Comparison of ENCODE assay signal across 8 cellular contexts in genomic region chr5:87267574-87268125, GRCh38. TPM values are rescaled to one million over a fixed set of nuclear protein-coding genes. Genes with fewer than 3 reads are reported as not detected.
DNase-seq lines count a peak whose midpoint lies in the region; ATAC-seq, FAIRE-seq and TF ChIP-seq lines count a peak whose summit lies in the region.

Gene RASA1, plus strand, starts transcription at chr5:87267883. Its CDS starts 569 bp downstream, at chr5:87268452.

- CTCF ChIA-PET in H1 (lab: Charles Lee; ENCODE audit: partially characterized antibody): interaction anchor here (0.6 kb wide), 1 partner anchor 104 kb away, joined by 4 read pairs; no protein-coding TSS in a partner anchor

- H3K14ac ChIP-seq in H1 (ENCODE audit: insufficient read length) (no peak within 1 kb of the TSS), mesenchymal stem cell (ENCODE audit: low read length in 2 of 2) (peak within 1 kb of the TSS in 1 of 2 experiments; percentile 95)

- H3K79me1 ChIP-seq in H1 (ENCODE audit: low read depth, low read length) (peaks cover 4% of the 10 kb centered on the region; the same call in 1 of the 2 replicates), mesenchymal stem cell (replicated peaks; ENCODE audit: low read length, poor library complexity, severe bottlenecking) (no peaks in the 10 kb centered on the region)

- POLR2A ChIA-PET in H1 (lab: Charles Lee; ENCODE audit: partially characterized antibody): interaction anchor here (0.7 to 1.3 kb wide), 3 partner anchors 50 to 145 kb away, joined by 3 read pairs; partner anchors contain the start of gene CCNH

- peak within 1 kb of the TSS; percentile 97 for H2BK12ac ChIP-seq in H1 (ENCODE audit: low read depth, low read length)
- peak within 1 kb of the TSS; percentile 61 to 71 for H2BK12ac ChIP-seq in mesenchymal stem cell (ENCODE audit: low read length in 2 of 2)

- peak; percentile 58 for ATAC-seq in GM21390 (IDR thresholded peaks at IDR 0.05; ENCODE audit: unreplicated experiment)

- H2BK120ac ChIP-seq in H1 (replicated peaks; ENCODE audit: low read depth, low read length) (peak within 1 kb of the TSS; percentile 93), mesenchymal stem cell (ENCODE audit: low read depth, low read length) (peak within 1 kb of the TSS; percentile 64)

- H4K91ac ChIP-seq in H1 (replicated peaks; ENCODE audit: insufficient read length, low read length): peak within 1 kb of the TSS; percentile 97
- peak within 1 kb of the TSS; percentile 87 for H4K91ac ChIP-seq in mesenchymal stem cell (ENCODE audit: low read length)

- H3K23me2 ChIP-seq in H1 (ENCODE audit: low read depth, low read length): peaks cover 4% of the 10 kb centered on the region; the same call in 1 of the 2 replicates

- peak within 1 kb of the TSS; percentile 99 for H4K5ac ChIP-seq in H1 (ENCODE audit: insufficient read length, low read depth, low read length)

- no peaks in the 10 kb centered on the region for H4K20me1 ChIP-seq in H1 (replicated peaks in 1 of 2; ENCODE audit: control insufficient read depth in 1 of 2, insufficient read depth in 2 of 2, low read length in 2 of 2)

- H3K27ac ChIP-seq in H1 (ENCODE audit: low read depth, low read length) (peak within 1 kb of the TSS; percentile 85), mesenchymal stem cell (ENCODE audit: low read length, poor library complexity, severe bottlenecking) (peak within 1 kb of the TSS; percentile 95)

- H2AFZ ChIP-seq in H1 (ENCODE audit: low read length) (peak within 1 kb of the TSS; percentile 73), mesenchymal stem cell (ENCODE audit: low read depth, low read length) (peak within 1 kb of the TSS; percentile 44)

- H3K9me3 ChIP-seq in H1 (ENCODE audit: insufficient read depth in 2 of 2, low read depth in 1 of 2, low read length in 1 of 2) (no peaks in the 10 kb centered on the region), mesenchymal stem cell (ENCODE audit: control insufficient read depth, low read length) (no peaks in the 10 kb centered on the region)

- TF ChIP-seq POLR2A in H1 (IDR thresholded peaks at IDR 0.05; ENCODE audit: control extremely low read depth in 1 of 2, low read depth in 2 of 2, low read length in 2 of 2): peak; percentile 72 to 76

- H3K79me2 ChIP-seq in H1 (ENCODE audit: control insufficient read depth in 1 of 2, insufficient read depth in 2 of 2, low read length in 2 of 2): peaks cover 3 to 39% of the 10 kb centered on the region in 2 experiments; a peak in 3 of 4 replicates

- peak within 1 kb of the TSS; percentile 35; the same call in 1 of the 2 replicates for H2BK15ac ChIP-seq in H1 (ENCODE audit: low read length)
- H2BK15ac ChIP-seq in mesenchymal stem cell (ENCODE audit: low read depth, poor library complexity, severe bottlenecking): peak within 1 kb of the TSS; percentile 84

- peak within 1 kb of the TSS; percentile 69 to 88 (median 79) for H3K9ac ChIP-seq in H1 (replicated peaks in 1 of 4; ENCODE audit: extremely low read depth in 1 of 4, low read depth in 3 of 4, low read length in 3 of 4)
- peak within 1 kb of the TSS; percentile 96 for H3K9ac ChIP-seq in mesenchymal stem cell (ENCODE audit: low read length)

- WGBS in H1 (ENCODE audit: extremely low coverage in 1 of 2, insufficient coverage in 1 of 2, insufficient read length in 1 of 2, insufficient replicate concordance in 2 of 2, low coverage in 1 of 2, low lambda C conversion rate in 2 of 2, missing lambda C conversion rate in 1 of 2), 2 experiments: 0% methylated on average over 8 of the region's 46 CpGs; no CpG with 5 or more reads in 1 of the 2 experiments
- under 1% methylated on average over 34 of the region's 46 CpGs for WGBS in mesenchymal stem cell

- TF ChIP-seq CTCF in H1 (IDR thresholded peaks at IDR 0.05; ENCODE audit: control extremely low read depth in 1 of 3, insufficient read depth in 1 of 3, low read depth in 1 of 3, low read length in 3 of 3): no peak

- no peak; a peak in 1 of 3 replicates for TF ChIP-seq EP300 in H1 (IDR thresholded peaks at IDR 0.05; ENCODE audit: borderline replicate concordance in 1 of 2, low read depth in 2 of 2, low read length in 2 of 2)

- H3K23ac ChIP-seq in H1 (ENCODE audit: insufficient read length): no peak within 1 kb of the TSS
- peak within 1 kb of the TSS; percentile 49 to 94 for H3K23ac ChIP-seq in mesenchymal stem cell (ENCODE audit: low read length in 2 of 2)

- H3K4ac ChIP-seq in H1 (replicated peaks; ENCODE audit: insufficient read length, low read depth, low read length): no peak within 1 kb of the TSS
- peak within 1 kb of the TSS; percentile 79 to 95 for H3K4ac ChIP-seq in mesenchymal stem cell (ENCODE audit: low read depth in 1 of 2, low read length in 2 of 2)

- H2AK5ac ChIP-seq in H1 (ENCODE audit: low read depth, low read length) (no peak within 1 kb of the TSS), mesenchymal stem cell (ENCODE audit: low read length, severe bottlenecking) (no peak within 1 kb of the TSS)

- no peak for TF ChIP-seq RAD21 in H1 (IDR thresholded peaks at IDR 0.05 in 1 of 2, conservative IDR thresholded peaks at IDR 0.05 in 1 of 2; ENCODE audit: low read depth in 2 of 2, low read length in 2 of 2)

- H3K4me3 ChIP-seq in H1 (ENCODE audit: extremely low read depth in 1 of 4, insufficient read depth in 2 of 4, low read depth in 3 of 4, low read length in 4 of 4) (peak within 1 kb of the TSS; percentile 87 to 90 (median 89)), mesenchymal stem cell (ENCODE audit: insufficient read depth in 1 of 2, low read depth in 1 of 2, low read length in 2 of 2) (peak within 1 kb of the TSS; percentile 80 to 99)

- H2BK5ac ChIP-seq in H1 (ENCODE audit: low read depth, low read length) (peak within 1 kb of the TSS; percentile 97), mesenchymal stem cell (ENCODE audit: low read depth, low read length, poor library complexity, severe bottlenecking) (peak within 1 kb of the TSS; percentile 60)

- peak within 1 kb of the TSS; percentile 98 for H3K56ac ChIP-seq in H1 (replicated peaks; ENCODE audit: insufficient read length, low read depth, low read length)

- H4K8ac ChIP-seq in H1 (ENCODE audit: extremely low read depth, insufficient read depth, low read length): peak within 1 kb of the TSS; percentile 92
- peak within 1 kb of the TSS; percentile 89 for H4K8ac ChIP-seq in mesenchymal stem cell (ENCODE audit: low read length)

- DNase-seq in Caki2 (ENCODE audit: low read depth): peak; percentile 91
- DNase-seq in HUDEP-2 (lab: John Stamatoyannopoulos, UW; ENCODE audit: unreplicated experiment in 76 of 76): peak; percentile 3 to 92 (median 78)
- peak; percentile 89 for DNase-seq in NOMO-1 treated with dmso at 0.1 percent for 144 hours (lab: John Stamatoyannopoulos, UW; ENCODE audit: unreplicated experiment)
- DNase-seq in activated CD8-positive, alpha-beta memory T cell treated with anti-CD3 and anti-CD28 coated beads for 48 hours (ENCODE audit: low read depth in 2 of 3, low spot score in 2 of 3): peak; percentile 77 to 79 (median 77)
- peak; percentile 82 to 98 for DNase-seq in H1 (ENCODE audit: low read depth in 1 of 2, low spot score in 2 of 2)
- DNase-seq in mesenchymal stem cell: peak; percentile 94
- DNase-seq in stimulated activated CD8-positive, alpha-beta memory T cell treated with anti-CD3 and anti-CD28 coated beads, Interleukin-12 subunit alpha, Interleukin-12 subunit beta, amount 100 ng/mL, for 24 hours (ENCODE audit: extremely low read depth): peak; percentile 69

- no peak for FAIRE-seq in H1 (lab: Jason Lieb, UNC)

- peak within 1 kb of the TSS; percentile 96 for H3K18ac ChIP-seq in H1 (ENCODE audit: extremely low read depth, low read length)
- H3K18ac ChIP-seq in mesenchymal stem cell (ENCODE audit: low read depth in 1 of 2, low read length in 2 of 2): peak within 1 kb of the TSS; percentile 91 to 96

- peaks cover 0 to 6% (median 3%) of the 10 kb centered on the region in 4 experiments; a peak in 5 of 7 replicates for H3K4me1 ChIP-seq in H1 (replicated peaks in 1 of 4; ENCODE audit: control insufficient read depth in 3 of 4, insufficient read depth in 4 of 4, low read length in 3 of 4)
- peaks cover 4% of the 10 kb centered on the region for H3K4me1 ChIP-seq in mesenchymal stem cell (ENCODE audit: control insufficient read depth, insufficient read depth, low read depth, low read length)

- H3K27me3 ChIP-seq in H1 (replicated peaks in 1 of 4; ENCODE audit: control insufficient read depth in 3 of 4, extremely low read depth in 1 of 4, insufficient read depth in 3 of 4, low read length in 3 of 4) (peaks cover 1 to 10% (median 6%) of the 10 kb centered on the region in 4 experiments; a peak in 4 of 7 replicates), mesenchymal stem cell (ENCODE audit: control insufficient read depth in 1 of 2, insufficient read depth in 1 of 2, low read length in 2 of 2) (no peaks in the 10 kb centered on the region)

- in situ Hi-C loops in Caki2 (cut with HindIII; ENCODE audit: low pct_unique_long_range_greater_than_20kb, low sequenced_read_pairs): no loop called here

- H3K36me3 ChIP-seq in H1 (ENCODE audit: control insufficient read depth in 2 of 4, insufficient read depth in 4 of 4, low read length in 3 of 4) (no peaks in the 10 kb centered on the region), mesenchymal stem cell (ENCODE audit: control insufficient read depth in 1 of 2, insufficient read depth in 2 of 2, low read depth in 1 of 2, low read length in 2 of 2) (peaks cover 0 to 11% of the 10 kb centered on the region in 2 experiments)

- H2BK20ac ChIP-seq in H1 (ENCODE audit: low read length): no peak within 1 kb of the TSS; the same call in 1 of the 2 replicates

- H3K4me2 ChIP-seq in H1 (ENCODE audit: insufficient read depth in 1 of 2, low read depth in 2 of 2, low read length in 2 of 2) (peak within 1 kb of the TSS; percentile 80 to 94), mesenchymal stem cell (ENCODE audit: low read length, poor library complexity, severe bottlenecking) (peak within 1 kb of the TSS; percentile 68)

TF ChIP-seq in H1, 55 proteins besides CTCF, POLR2A, EP300 and RAD21 (continues in another document):
- TF ChIP-seq TAF1 (IDR thresholded peaks at IDR 0.05; ENCODE audit: low read depth, low read length) (peak; percentile 79), BACH1 (IDR thresholded peaks at IDR 0.05; ENCODE audit: low read length) (peak; percentile 52; the same call in 1 of the 2 replicates), CREB1 (IDR thresholded peaks at IDR 0.05) (no peak), EGR1 (IDR thresholded peaks at IDR 0.05; ENCODE audit: borderline replicate concordance, low read depth, low read length) (peak; percentile 98)

RNA-seq across cellular contexts. Expression of gene RASA1, which starts in this region (rescaled TPM):
- total RNA-seq in Caki2 (2014; rRNA removed; shearing (Covaris generic); ENCODE audit: low replicate concordance): 2.5 and 9.6 TPM in 2 replicates
- total RNA-seq in H1 (2021; fragmentation: NEBNext Ultra II Directional; extraction: Animal tissue kit (Norgen Biotek cat#: 25700)): 33.7 and 33.8 TPM in 2 replicates
- polyA plus RNA-seq in H1 (2011; rRNA removed): 11.2 and 15.9 TPM in 2 replicates
- 21.3 TPM for polyA plus RNA-seq in H1 (2011; cell fraction: cytosol; rRNA removed)
- polyA plus RNA-seq in H1 (2011; cell fraction: nucleus; rRNA removed): 15.2 TPM
- polyA plus RNA-seq in H1 (2012, experiment 1 of 2): 15.4 to 25.0 TPM (median 19.3 TPM) in 4 replicates
- 1.5 TPM for polyA plus RNA-seq in H1 (2012, experiment 2 of 2)
- polyA plus RNA-seq in H1 (2013, experiment 1 of 2): 18.7 TPM
- 18.2 TPM for polyA plus RNA-seq in H1 (2013, experiment 2 of 2)
- polyA minus RNA-seq in H1 (2011; rRNA and poly(A)+ RNA removed): 23.8 and 32.5 TPM in 2 replicates
- polyA minus RNA-seq in H1 (2011; cell fraction: cytosol; rRNA and poly(A)+ RNA removed): 16.3 TPM
- 36.5 TPM for polyA minus RNA-seq in H1 (2011; cell fraction: nucleus; rRNA and poly(A)+ RNA removed)
- 28.5 TPM for polyA plus RNA-seq in mesenchymal stem cell (2013, experiment 1 of 2)
- polyA plus RNA-seq in mesenchymal stem cell (2013, experiment 2 of 2): 30.0 TPM

Comparison
In these comparisons a context has a peak if more than half of its experiments do, and no peak if none do; other contexts are left out.
1. Peak in every context shown above with its lines: DNase-seq, ATAC-seq, H3K4me3 ChIP-seq and H3K27ac ChIP-seq.